In the genomic region with DNA sequence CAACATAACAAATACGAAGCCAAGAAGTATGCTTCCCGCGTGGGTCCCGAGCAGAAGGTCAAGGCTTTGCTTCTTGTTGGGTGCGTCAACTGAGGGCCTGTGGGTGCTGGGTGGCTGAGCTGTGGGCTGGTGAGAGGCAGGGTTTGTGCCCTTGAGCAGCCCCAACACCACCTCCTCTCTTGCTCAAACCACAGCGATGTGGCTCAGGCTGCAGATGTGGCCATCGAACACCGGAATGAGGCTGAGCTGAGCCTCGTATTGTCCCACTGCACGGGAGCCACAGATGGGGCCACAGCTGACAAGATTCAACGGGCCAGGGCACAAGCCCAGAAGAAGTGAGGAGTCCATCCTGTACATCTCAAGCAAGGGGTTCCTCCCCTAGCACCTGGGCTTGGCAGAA, we compare ENCODE assay signal across 20 cellular contexts. TPM values are rescaled to one million over a fixed set of nuclear protein-coding genes. Genes with fewer than 3 reads are reported as not detected.
DNase-seq lines count a peak whose midpoint lies in the region; ATAC-seq and FAIRE-seq lines count a peak whose summit lies in the region.
"Had no signal": no experiment of that assay in that cellular context is flagged by ENCODE, and none has a peak within 500 bp of the region (broad histone marks: within the 10 kb centered on the region; RNA-seq: fewer than 3 reads in every experiment).

No MANE protein-coding gene starts in this region.

- H3K4me1 Mint-ChIP-seq in activated CD8-positive, alpha-beta memory T cell treated with anti-CD3 and anti-CD28 coated beads, Interleukin-2, amount 10 ng/mL, durations not matched to agents 7 days and 5 days, result peaks cover 47% of the 10 kb centered on the region
- peaks cover 61% of the 10 kb centered on the region in 2 donors for H3K4me1 Mint-ChIP-seq in immature natural killer cell
- H3K4me1 Mint-ChIP-seq in stimulated activated naive CD8-positive, alpha-beta T cell treated with anti-CD3 and anti-CD28 coated beads, Interleukin-15, Interleukin-2, amounts not matched to agents 100 ng/mL and 50 ng/mL, for 24 hours (ENCODE audit: low read depth), result peaks cover 56% of the 10 kb centered on the region

- peak; percentile 37 for ATAC-seq in activated CD8-positive, alpha-beta memory T cell treated with anti-CD3 and anti-CD28 coated beads, Interleukin-2, amount 10 ng/mL, durations not matched to agents 7 days and 5 days
- no peak for ATAC-seq in HG02938 (IDR thresholded peaks at IDR 0.05; ENCODE audit: unreplicated experiment)

- CTCF ChIA-PET in activated CD8-positive, alpha-beta memory T cell treated with anti-CD3 and anti-CD28 coated beads, Interleukin-2, amount 10 ng/mL, durations not matched to agents 7 days and 5 days (lab: Charles Lee), result interaction anchor here (0.7 to 2.9 kb wide), 5 partner anchors 11 to 138 kb away, joined by 3 to 13 read pairs (median 4); no protein-coding TSS in a partner anchor

- H3K27ac Mint-ChIP-seq in activated CD8-positive, alpha-beta memory T cell treated with anti-CD3 and anti-CD28 coated beads, Interleukin-2, amount 10 ng/mL, durations not matched to agents 7 days and 5 days, result peak overlapping the region; percentile 80
- peak overlapping the region; percentile 89 to 98 (median 96) for H3K27ac Mint-ChIP-seq in immature natural killer cell
- peak overlapping the region; percentile 85 for H3K27ac Mint-ChIP-seq in stimulated activated naive CD8-positive, alpha-beta T cell treated with anti-CD3 and anti-CD28 coated beads, Interleukin-15, Interleukin-2, amounts not matched to agents 100 ng/mL and 50 ng/mL, for 24 hours

- H3K9me3 Mint-ChIP-seq in activated CD8-positive, alpha-beta memory T cell treated with anti-CD3 and anti-CD28 coated beads, Interleukin-2, amount 10 ng/mL, durations not matched to agents 7 days and 5 days (ENCODE audit: low read depth), result no peaks in the 10 kb centered on the region
- no peaks in the 10 kb centered on the region for H3K9me3 Mint-ChIP-seq in immature natural killer cell
- no peaks in the 10 kb centered on the region for H3K9me3 Mint-ChIP-seq in stimulated activated naive CD8-positive, alpha-beta T cell treated with anti-CD3 and anti-CD28 coated beads, Interleukin-15, Interleukin-2, amounts not matched to agents 100 ng/mL and 50 ng/mL, for 24 hours

- H3K4me3 Mint-ChIP-seq in activated CD8-positive, alpha-beta memory T cell treated with anti-CD3 and anti-CD28 coated beads, Interleukin-2, amount 10 ng/mL, durations not matched to agents 7 days and 5 days, result no peak overlapping the region
- peak overlapping the region; percentile 68 to 93 (median 79) for H3K4me3 Mint-ChIP-seq in immature natural killer cell
- H3K4me3 Mint-ChIP-seq in stimulated activated naive CD8-positive, alpha-beta T cell treated with anti-CD3 and anti-CD28 coated beads, Interleukin-15, Interleukin-2, amounts not matched to agents 100 ng/mL and 50 ng/mL, for 24 hours, result peak overlapping the region; percentile 4

- no peaks in the 10 kb centered on the region for H3K27me3 Mint-ChIP-seq in activated CD8-positive, alpha-beta memory T cell treated with anti-CD3 and anti-CD28 coated beads, Interleukin-2, amount 10 ng/mL, durations not matched to agents 7 days and 5 days
- peaks cover 5 to 9% (median 8%) of the 10 kb centered on the region in 3 donors for H3K27me3 Mint-ChIP-seq in immature natural killer cell (ENCODE audit: low read depth in 3 of 3)
- H3K27me3 Mint-ChIP-seq in stimulated activated naive CD8-positive, alpha-beta T cell treated with anti-CD3 and anti-CD28 coated beads, Interleukin-15, Interleukin-2, amounts not matched to agents 100 ng/mL and 50 ng/mL, for 24 hours, result no peaks in the 10 kb centered on the region

- H3K36me3 Mint-ChIP-seq in activated CD8-positive, alpha-beta memory T cell treated with anti-CD3 and anti-CD28 coated beads, Interleukin-2, amount 10 ng/mL, durations not matched to agents 7 days and 5 days, result peaks cover 17% of the 10 kb centered on the region
- peaks cover 0 to 7% (median 2%) of the 10 kb centered on the region in 3 donors for H3K36me3 Mint-ChIP-seq in immature natural killer cell
- H3K36me3 Mint-ChIP-seq in stimulated activated naive CD8-positive, alpha-beta T cell treated with anti-CD3 and anti-CD28 coated beads, Interleukin-15, Interleukin-2, amounts not matched to agents 100 ng/mL and 50 ng/mL, for 24 hours (ENCODE audit: low read depth), result peaks cover 22% of the 10 kb centered on the region

- FAIRE-seq in urothelium cell line (lab: Jason Lieb, UNC), result no peak
- FAIRE-seq: D721Med had no signal

- peak; percentile 68 for DNase-seq in activated CD8-positive, alpha-beta memory T cell treated with anti-CD3 and anti-CD28 coated beads for 24 hours
- no peak for DNase-seq in activated CD8-positive, alpha-beta memory T cell treated with anti-CD3 and anti-CD28 coated beads, Interleukin-2, amount 50 U/mL, for 4 hours
- DNase-seq in activated CD8-positive, alpha-beta memory T cell treated with anti-CD3 and anti-CD28 coated beads, Interleukin-2, amount 10 ng/mL, durations not matched to agents 7 days and 5 days, result peak; percentile 55
- peak; percentile 83 to 89 (median 86) for DNase-seq in immature natural killer cell
- no peak for DNase-seq in urothelium cell line (ENCODE audit: low spot score)
- DNase-seq in NCI-H1092 treated with DMSO at 0.1 percent for 48 hours (lab: John Stamatoyannopoulos, UW), result no peak
- DNase-seq: DND-41; GF-D8; GM23248; MV-4-11; NCI-H1436; NCI-H2029 treated with DMSO at 0.1 percent for 48 hours; NCI-H526; NK-92 treated with Interleukin-12 subunit alpha and Interleukin-12 subunit beta, amount 100 ng/mL, for 24 hours; OCI-M1 had no signal

RNA-seq across cellular contexts. Expression of gene PTPRA, which starts 7.0 kb away (rescaled TPM):
- 10 to 100 TPM; 51.5 to 60.7 TPM for total RNA-seq in activated CD8-positive, alpha-beta memory T cell treated with anti-CD3 and anti-CD28 coated beads, Interleukin-2, amount 10 ng/mL, durations not matched to agents 7 days and 5 days
- polyA plus RNA-seq in immature natural killer cell, result 10 to 100 TPM; 39.5 to 63.5 (median 60.0) TPM

RNA-seq across cellular contexts. Expression of gene VPS16, which starts 25.7 kb away (rescaled TPM):
- 10 to 100 TPM; 49.2 to 64.9 TPM for total RNA-seq in activated CD8-positive, alpha-beta memory T cell treated with anti-CD3 and anti-CD28 coated beads, Interleukin-2, amount 10 ng/mL, durations not matched to agents 7 days and 5 days
- polyA plus RNA-seq in immature natural killer cell, result 10 to 100 TPM; 61.8 to 81.3 (median 76.5) TPM

RNA-seq across cellular contexts. Expression of gene PCED1A, which starts 25.8 kb away (rescaled TPM):
- 10 to 100 TPM; 21.9 to 30.6 TPM for total RNA-seq in activated CD8-positive, alpha-beta memory T cell treated with anti-CD3 and anti-CD28 coated beads, Interleukin-2, amount 10 ng/mL, durations not matched to agents 7 days and 5 days
- polyA plus RNA-seq in immature natural killer cell, result 10 to 100 TPM; 21.9 to 24.1 (median 23.4) TPM

RNA-seq across cellular contexts. Expression of gene TMEM239, which starts 50.1 kb away (rescaled TPM):
- total RNA-seq in activated CD8-positive, alpha-beta memory T cell treated with anti-CD3 and anti-CD28 coated beads, Interleukin-2, amount 10 ng/mL, durations not matched to agents 7 days and 5 days, result not detected
- polyA plus RNA-seq in immature natural killer cell, result not detected
- total RNA-seq: A172, GM23248, HT1080 had no signal
- polyA plus RNA-seq: GM23248 had no signal

RNA-seq across cellular contexts. Expression of gene C20orf141, which starts 51.4 kb away (rescaled TPM):
- not detected for total RNA-seq in activated CD8-positive, alpha-beta memory T cell treated with anti-CD3 and anti-CD28 coated beads, Interleukin-2, amount 10 ng/mL, durations not matched to agents 7 days and 5 days
- polyA plus RNA-seq in immature natural killer cell, result not detected
- total RNA-seq: A172, GM23248 had no signal
- polyA plus RNA-seq: GM23248 had no signal

Comparison
In these comparisons a context has a peak if more than half of its experiments do, and no peak if none do; other contexts are left out.
1. DNase-seq: peak in activated CD8-positive, alpha-beta memory T cell treated with anti-CD3 and anti-CD28 coated beads for 24 hours (single experiment), activated CD8-positive, alpha-beta memory T cell treated with anti-CD3 and anti-CD28 coated beads, Interleukin-2, amount 10 ng/mL, durations not matched to agents 7 days and 5 days (single experiment) and immature natural killer cell (3 of 3); none in activated CD8-positive, alpha-beta memory T cell treated with anti-CD3 and anti-CD28 coated beads, Interleukin-2, amount 50 U/mL, for 4 hours (single experiment), urothelium cell line (single experiment) and NCI-H1092 treated with DMSO at 0.1 percent for 48 hours (single experiment).
2. Peak in every context shown above with its lines, with median percentiles within 50 percentile points of each other: H3K27ac Mint-ChIP-seq.